1 cellular context compared by ENCODE assay signal in genomic region chr19:18274776-18275356, GRCh38.
A peak's percentile ranks its signal among the peaks of the same experiment; 100 is the strongest.
TF ChIP-seq lines count a peak whose summit lies in the region.

No MANE protein-coding gene starts in this region.

TF ChIP-seq in HEK293, 187 proteins besides CTCF, POLR2A, EP300 and RAD21 (continued from another document and continues in another):
- TF ChIP-seq PRDM4 (tag by site-specific recombination; IDR thresholded peaks at IDR 0.05), result no peak
- no peak; the same call in 1 of the 2 replicates for TF ChIP-seq ZNF2 (tag by site-specific recombination; IDR thresholded peaks at IDR 0.05)
- peak; percentile 79 for TF ChIP-seq ZNF121 (tag by site-specific recombination; IDR thresholded peaks at IDR 0.05)
- TF ChIP-seq HIC1 (tag by site-specific recombination; IDR thresholded peaks at IDR 0.05), result peak; percentile 38; the same call in 1 of the 2 replicates
- no peak for TF ChIP-seq TSHZ1 (tag by site-specific recombination; IDR thresholded peaks at IDR 0.05; ENCODE audit: borderline replicate concordance)
- TF ChIP-seq ZNF175 (tag by site-specific recombination; IDR thresholded peaks at IDR 0.05), result no peak
- peak; percentile 77 for TF ChIP-seq SP7 (tag by site-specific recombination; IDR thresholded peaks at IDR 0.05)
- TF ChIP-seq ZNF341 (tag by site-specific recombination; IDR thresholded peaks at IDR 0.05; ENCODE audit: low read depth), result no peak
- no peak for TF ChIP-seq ZNF426 (tag by site-specific recombination; IDR thresholded peaks at IDR 0.05)
- TF ChIP-seq ZNF473 (tag by site-specific recombination; IDR thresholded peaks at IDR 0.05), result no peak
- TF ChIP-seq ZNF670 (tag by site-specific recombination; IDR thresholded peaks at IDR 0.05; ENCODE audit: low read depth), result no peak
- no peak for TF ChIP-seq PRDM1 (tag by site-specific recombination; IDR thresholded peaks at IDR 0.05)
- peak; percentile 69; the same call in 1 of the 2 replicates for TF ChIP-seq ZNF76 (tag by site-specific recombination; IDR thresholded peaks at IDR 0.05; ENCODE audit: borderline replicate concordance, low read depth)
- TF ChIP-seq ZNF830 (tag by site-specific recombination; IDR thresholded peaks at IDR 0.05; ENCODE audit: low read depth), result no peak
- no peak for TF ChIP-seq ZNF324 (tag by site-specific recombination; IDR thresholded peaks at IDR 0.05)
- no peak for TF ChIP-seq ZNF626 (tag by site-specific recombination; IDR thresholded peaks at IDR 0.05)
- TF ChIP-seq ZBTB11 (tag by site-specific recombination; conservative IDR thresholded peaks at IDR 0.05; ENCODE audit: low read depth), result no peak
- TF ChIP-seq ZNF518A (tag by site-specific recombination; conservative IDR thresholded peaks at IDR 0.05; ENCODE audit: low read depth), result no peak
- no peak for TF ChIP-seq ZNF10 (tag by site-specific recombination; IDR thresholded peaks at IDR 0.05)
- TF ChIP-seq ZNF776 (tag by site-specific recombination; IDR thresholded peaks at IDR 0.05; ENCODE audit: borderline replicate concordance), result no peak
- no peak for TF ChIP-seq HOXA7 (CRISPR knock-in tag; IDR thresholded peaks at IDR 0.05; ENCODE audit: borderline replicate concordance)
- TF ChIP-seq ZNF571 (tag by site-specific recombination; IDR thresholded peaks at IDR 0.05), result no peak
- no peak for TF ChIP-seq ZNF645 (tag by site-specific recombination; IDR thresholded peaks at IDR 0.05)
- TF ChIP-seq KLF17 (tag by site-specific recombination; IDR thresholded peaks at IDR 0.05), result no peak
- 0 out of 2 replicates have a peak, but pooled peaks have one; percentile 17 for TF ChIP-seq ZNF660 (tag by site-specific recombination; IDR thresholded peaks at IDR 0.05)
- TF ChIP-seq ZNF266 (tag by site-specific recombination; IDR thresholded peaks at IDR 0.05; ENCODE audit: low read depth), result no peak
- TF ChIP-seq ZNF223 (tag by site-specific recombination; IDR thresholded peaks at IDR 0.05), result peak; percentile 98
- TF ChIP-seq ZEB2 (tag by site-specific recombination; IDR thresholded peaks at IDR 0.05), result no peak
- no peak for TF ChIP-seq SCRT1 (tag by site-specific recombination; IDR thresholded peaks at IDR 0.05; ENCODE audit: borderline replicate concordance)
- TF ChIP-seq ZNF704 (tag by site-specific recombination; IDR thresholded peaks at IDR 0.05), result no peak
- TF ChIP-seq ZNF610 (tag by site-specific recombination; IDR thresholded peaks at IDR 0.05; ENCODE audit: borderline replicate concordance), result no peak
- TF ChIP-seq ZBTB6 (tag by site-specific recombination; IDR thresholded peaks at IDR 0.05), result no peak
